In the genomic region with DNA sequence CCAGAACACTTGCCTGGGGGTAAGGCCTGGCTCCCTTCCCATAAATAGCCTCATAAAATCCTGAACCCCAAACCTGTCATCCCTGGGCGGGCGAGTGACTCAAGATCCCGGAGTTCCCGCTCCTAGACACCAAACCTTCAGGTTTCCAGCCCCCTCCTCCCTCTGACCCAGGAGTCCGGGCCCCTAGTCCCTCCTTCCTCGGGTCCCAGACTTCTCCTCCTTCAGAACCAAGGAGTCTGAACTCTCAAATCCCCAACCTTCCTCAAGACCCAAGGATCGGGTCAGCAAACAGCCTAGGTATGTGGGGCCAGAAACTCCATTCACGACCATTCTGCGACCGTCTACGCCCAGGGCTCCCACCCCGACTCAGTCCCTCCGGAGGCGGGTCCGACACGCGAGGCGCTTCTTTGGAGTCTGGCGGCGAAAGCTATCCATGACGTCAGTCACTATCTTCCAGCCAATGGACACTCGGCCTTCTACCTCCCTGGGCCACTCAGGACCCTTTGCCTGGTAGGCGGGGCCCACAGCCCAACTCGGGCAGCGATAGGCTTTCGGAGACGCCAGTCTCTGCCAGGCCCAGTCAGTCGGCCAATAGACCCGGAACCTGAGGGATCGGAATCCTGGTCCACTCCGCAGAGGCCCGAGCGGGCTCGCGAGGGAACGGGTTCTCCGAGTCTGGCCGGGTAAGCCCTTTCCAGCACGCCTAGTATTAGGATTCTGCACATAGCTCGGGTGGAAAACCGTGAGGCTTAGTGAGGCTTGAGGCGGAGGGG, we compare ENCODE assay signal across 8 cellular contexts. TPM values are rescaled to one million over a fixed set of nuclear protein-coding genes. Genes with fewer than 3 reads are reported as not detected.
A peak's percentile ranks its signal among the peaks of the same experiment; 100 is the strongest.
DNase-seq lines count a peak whose midpoint lies in the region; ATAC-seq and TF ChIP-seq lines count a peak whose summit lies in the region.

No MANE protein-coding gene starts in this region.

- H3K4me1 ChIP-seq in KMS-11 (ENCODE audit: low read depth, poor library complexity, severe bottlenecking) (peaks cover 11% of the 10 kb centered on the region), Peyer's patch (peaks cover 0 to 11% (median 8%) of the 10 kb centered on the region in 4 donors), esophagus squamous epithelium (peaks cover 14 to 54% (median 19%) of the 10 kb centered on the region in 3 donors), muscle layer of duodenum (ENCODE audit: control insufficient read depth in 1 of 2, insufficient read depth in 2 of 2, low read length in 2 of 2) (peaks cover 8 to 26% of the 10 kb centered on the region in 2 donors)

- H3K4me3 ChIP-seq in KMS-11 (IDR thresholded peaks at IDR 0.05; ENCODE audit: insufficient read depth, low read depth, low read length) = no peak overlapping the region
- H3K4me3 ChIP-seq in Peyer's patch = peak overlapping the region; percentile 46 to 63 (median 56)
- H3K4me3 ChIP-seq in esophagus squamous epithelium = peak overlapping the region; percentile 24 to 72 (median 54)
- H3K4me3 ChIP-seq in muscle layer of duodenum (ENCODE audit: low read depth in 1 of 2, low read length in 2 of 2) = peak overlapping the region; percentile 77 to 95

- peak overlapping the region; percentile 38 for H2AFZ ChIP-seq in KMS-11 (ENCODE audit: low read depth)

- H3K9me3 ChIP-seq in Peyer's patch (no peaks in the 10 kb centered on the region), esophagus squamous epithelium (no peaks in the 10 kb centered on the region), muscle layer of duodenum (ENCODE audit: control insufficient read depth in 1 of 2, low read length in 2 of 2) (no peaks in the 10 kb centered on the region)

- peak; percentile 98 for DNase-seq in DMS53 treated with DMSO at 0.1 percent for 48 hours (lab: John Stamatoyannopoulos, UW; ENCODE audit: unreplicated experiment)
- DNase-seq in Peyer's patch = peak; percentile 93 to 99 (median 98)
- peak; percentile 85 for DNase-seq in activated T-helper 1 cell treated with Interleukin-2 at 50 U/mL for 16 hours (ENCODE audit: low read depth)
- DNase-seq in esophagus squamous epithelium (lab: John Stamatoyannopoulos, UW) = peak; percentile 81
- peak; percentile 95 for DNase-seq in stimulated activated CD8-positive, alpha-beta memory T cell treated with anti-CD3 and anti-CD28 coated beads, Interleukin-7, amount 100 ng/mL, for 24 hours (ENCODE audit: low read depth)

- TF ChIP-seq CTCF in KMS-11 (conservative IDR thresholded peaks at IDR 0.05; ENCODE audit: low read depth, low read length) (no peak), Peyer's patch (IDR thresholded peaks at IDR 0.05) (no peak), esophagus squamous epithelium (IDR thresholded peaks at IDR 0.05) (peak in 1 of 6 experiments; percentile 23)

- peak; percentile 96 for ATAC-seq in GM21737 (IDR thresholded peaks at IDR 0.05; ENCODE audit: unreplicated experiment)

- WGBS in esophagus squamous epithelium, 2 donors = 4 to 5% methylated on average over 4 to 15 of the region's 42 CpGs

- H3K27ac ChIP-seq in KMS-11 = peak overlapping the region; percentile 26
- peak overlapping the region; percentile 70 to 81 (median 76) for H3K27ac ChIP-seq in Peyer's patch
- H3K27ac ChIP-seq in esophagus squamous epithelium = peak overlapping the region; percentile 88 to 92 (median 89)
- peak overlapping the region; percentile 92 for H3K27ac ChIP-seq in muscle layer of duodenum (ENCODE audit: low read length)

- H3K27me3 ChIP-seq in KMS-11 (ENCODE audit: insufficient read depth, low read depth) = peaks cover 4% of the 10 kb centered on the region; the same call in 1 of the 2 replicates
- no peaks in the 10 kb centered on the region for H3K27me3 ChIP-seq in Peyer's patch
- H3K27me3 ChIP-seq in esophagus squamous epithelium = peaks cover 0 to under 1% (median 0%) of the 10 kb centered on the region in 4 donors
- H3K27me3 ChIP-seq in muscle layer of duodenum (ENCODE audit: low read depth, low read length) = no peaks in the 10 kb centered on the region

- H3K36me3 ChIP-seq in KMS-11 (ENCODE audit: insufficient read depth) (no peaks in the 10 kb centered on the region), Peyer's patch (no peaks in the 10 kb centered on the region), esophagus squamous epithelium (no peaks in the 10 kb centered on the region), muscle layer of duodenum (ENCODE audit: control insufficient read depth in 1 of 2, insufficient read depth in 2 of 2, low read length in 2 of 2) (no peaks in the 10 kb centered on the region)

- H3K4me2 ChIP-seq in KMS-11 = peak overlapping the region; percentile 100

- H4K20me1 ChIP-seq in KMS-11 (ENCODE audit: insufficient read depth) = no peaks in the 10 kb centered on the region

- intact Hi-C loops in esophagus squamous epithelium (cut with DNase I) = no loop called here

- H3K9ac ChIP-seq in KMS-11 = peak overlapping the region; percentile 44

- peak; percentile 69 to 84 for TF ChIP-seq POLR2A in Peyer's patch (IDR thresholded peaks at IDR 0.05)
- peak in 3 of 4 donors; percentile 9 to 86 (median 59) for TF ChIP-seq POLR2A in esophagus squamous epithelium (IDR thresholded peaks at IDR 0.05)

- no peaks in the 10 kb centered on the region for H3K79me2 ChIP-seq in KMS-11 (ENCODE audit: insufficient read depth, low read depth)

RNA-seq across cellular contexts. Expression of gene CNFN, which starts 6.6 kb away (rescaled TPM):
- total RNA-seq in Peyer's patch (1 to 10 TPM in 1 of 4 donors, not detected in 3; 3.8 TPM), esophagus squamous epithelium (1,000 to 10,000 TPM in 2 of 4 donors, 100 to 1,000 TPM in 2; 530 to 1,759 (median 921) TPM)

RNA-seq across cellular contexts. Expression of gene LIPE, which starts 30.5 kb away (rescaled TPM):
- total RNA-seq in Peyer's patch = 10 to 100 TPM; 28.9 to 46.6 (median 34.8) TPM
- 10 to 100 TPM in 1 of 4 donors, 1 to 10 TPM in 3; 5.2 to 10.8 (median 7.9) TPM for total RNA-seq in esophagus squamous epithelium

RNA-seq across cellular contexts. Expression of gene CXCL17, which starts 46.0 kb away (rescaled TPM):
- total RNA-seq in Peyer's patch = not detected
- 10 to 100 TPM; 19.3 to 97.7 (median 33.8) TPM for total RNA-seq in esophagus squamous epithelium

Comparison
In these comparisons a context has a peak if more than half of its experiments do, and no peak if none do; other contexts are left out.
1. H3K27ac ChIP-seq: peak in every context shown above with its lines; median percentile 92 in muscle layer of duodenum; 89 in esophagus squamous epithelium; 76 in Peyer's patch; 26 in KMS-11.
2. RNA of gene CNFN, which starts 6.6 kb away (total RNA-seq): 530 to 1,759 TPM in esophagus squamous epithelium; 3.8 TPM in Peyer's patch; every median in the first group is over 100 times any median in the second.
3. RNA of gene CXCL17, which starts 46.0 kb away (total RNA-seq): 19.3 to 97.7 TPM in esophagus squamous epithelium; not detected in Peyer's patch; every median in the first group is over 10 times any median in the second.
4. Peak in every context shown above with its lines, with median percentiles within 50 percentile points of each other: DNase-seq.